Comparison of ENCODE assay signal across 1 cellular context in genomic region chr3:81300324-81300927, GRCh38.
A peak's percentile ranks its signal among the peaks of the same experiment; 100 is the strongest.
TF ChIP-seq lines count a peak whose summit lies in the region.

No MANE protein-coding gene starts in this region.

TF ChIP-seq in HepG2, 621 proteins besides CTCF, POLR2A, EP300 and RAD21 (continued from another document and continues in another):
- TF ChIP-seq REXO4 (CRISPR knock-in tag; IDR thresholded peaks at IDR 0.05; ENCODE audit: borderline replicate concordance) = no peak
- TF ChIP-seq HNRNPH1 (optimal IDR thresholded peaks at IDR 0.05; ENCODE audit: low read depth, low read length) = no peak
- TF ChIP-seq KLF15 (CRISPR knock-in tag; IDR thresholded peaks at IDR 0.05; ENCODE audit: borderline replicate concordance) = no peak
- TF ChIP-seq, protein P1, sequence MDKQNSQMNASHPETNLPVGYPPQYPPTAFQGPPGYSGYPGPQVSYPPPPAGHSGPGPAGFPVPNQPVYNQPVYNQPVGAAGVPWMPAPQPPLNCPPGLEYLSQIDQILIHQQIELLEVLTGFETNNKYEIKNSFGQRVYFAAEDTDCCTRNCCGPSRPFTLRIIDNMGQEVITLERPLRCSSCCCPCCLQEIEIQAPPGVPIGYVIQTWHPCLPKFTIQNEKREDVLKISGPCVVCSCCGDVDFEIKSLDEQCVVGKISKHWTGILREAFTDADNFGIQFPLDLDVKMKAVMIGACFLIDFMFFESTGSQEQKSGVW (CRISPR knock-in tag; IDR thresholded peaks at IDR 0.05; ENCODE audit: borderline replicate concordance) = no peak
- TF ChIP-seq SOX5 (CRISPR knock-in tag; IDR thresholded peaks at IDR 0.05; ENCODE audit: borderline replicate concordance) = peak; percentile 97
- TF ChIP-seq CCDC6 (CRISPR knock-in tag; IDR thresholded peaks at IDR 0.05) = peak; percentile 74; the same call in 1 of the 2 replicates
- TF ChIP-seq MED13 (CRISPR knock-in tag; IDR thresholded peaks at IDR 0.05) = no peak
- peak; percentile 72; the same call in 1 of the 2 replicates for TF ChIP-seq ZSCAN5A (CRISPR knock-in tag; IDR thresholded peaks at IDR 0.05; ENCODE audit: borderline replicate concordance)
- no peak for TF ChIP-seq NFE2 (CRISPR knock-in tag; IDR thresholded peaks at IDR 0.05)
- no peak; the same call in 1 of the 2 replicates for TF ChIP-seq MTA1 (CRISPR knock-in tag; IDR thresholded peaks at IDR 0.05; ENCODE audit: borderline replicate concordance)
- TF ChIP-seq ZNF414 (CRISPR knock-in tag; IDR thresholded peaks at IDR 0.05) = peak; percentile 97
- TF ChIP-seq RARG (CRISPR knock-in tag; IDR thresholded peaks at IDR 0.05; ENCODE audit: low read depth) = no peak
- TF ChIP-seq DNMT3B (CRISPR knock-in tag; conservative IDR thresholded peaks at IDR 0.05) = peak; percentile 99
- peak; percentile 95 for TF ChIP-seq NCOR1 (IDR thresholded peaks at IDR 0.05; ENCODE audit: borderline replicate concordance, low read length)
- TF ChIP-seq ELF3 (CRISPR knock-in tag; IDR thresholded peaks at IDR 0.05) = peak; percentile 90
- TF ChIP-seq SP2 (CRISPR knock-in tag; IDR thresholded peaks at IDR 0.05) = no peak
- TF ChIP-seq ADNP (CRISPR knock-in tag; IDR thresholded peaks at IDR 0.05) = no peak
- peak; percentile 99 for TF ChIP-seq NFIC (IDR thresholded peaks at IDR 0.05; ENCODE audit: low read length)
- no peak for TF ChIP-seq ZC3H4 (CRISPR knock-in tag; IDR thresholded peaks at IDR 0.05; ENCODE audit: borderline replicate concordance)
- TF ChIP-seq RXRA (CRISPR knock-in tag; IDR thresholded peaks at IDR 0.05) = peak; percentile 69; the same call in 1 of the 2 replicates
- peak; percentile 97; the same call in 1 of the 2 replicates for TF ChIP-seq MIER3 (CRISPR knock-in tag; IDR thresholded peaks at IDR 0.05; ENCODE audit: borderline replicate concordance)
- TF ChIP-seq ZNF569 (CRISPR knock-in tag; IDR thresholded peaks at IDR 0.05; ENCODE audit: borderline replicate concordance) = no peak
- TF ChIP-seq ZNF720 (CRISPR knock-in tag; IDR thresholded peaks at IDR 0.05) = no peak
- TF ChIP-seq, protein P2, sequence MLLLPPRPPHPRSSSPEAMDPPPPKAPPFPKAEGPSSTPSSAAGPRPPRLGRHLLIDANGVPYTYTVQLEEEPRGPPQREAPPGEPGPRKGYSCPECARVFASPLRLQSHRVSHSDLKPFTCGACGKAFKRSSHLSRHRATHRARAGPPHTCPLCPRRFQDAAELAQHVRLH (CRISPR knock-in tag; IDR thresholded peaks at IDR 0.05; ENCODE audit: borderline replicate concordance, low read depth) = peak; percentile 69; the same call in 1 of the 2 replicates
- TF ChIP-seq MAX (IDR thresholded peaks at IDR 0.05) = peak; percentile 68; the same call in 1 of the 2 replicates
- TF ChIP-seq TGIF2 (CRISPR knock-in tag; IDR thresholded peaks at IDR 0.05) = peak; percentile 89; the same call in 1 of the 2 replicates
- peak; percentile 96 for TF ChIP-seq ZFP36L1 (CRISPR knock-in tag; IDR thresholded peaks at IDR 0.05)
- no peak for TF ChIP-seq ELF4 (CRISPR knock-in tag; IDR thresholded peaks at IDR 0.05; ENCODE audit: borderline replicate concordance)
- TF ChIP-seq ZNF879 (CRISPR knock-in tag; IDR thresholded peaks at IDR 0.05) = no peak
- peak; percentile 99 for TF ChIP-seq KDM1A (CRISPR knock-in tag; IDR thresholded peaks at IDR 0.05)
- peak; percentile 83 for TF ChIP-seq ZEB1 (IDR thresholded peaks at IDR 0.05; ENCODE audit: insufficient replicate concordance, low read depth)
- TF ChIP-seq ZSCAN29 (CRISPR knock-in tag; conservative IDR thresholded peaks at IDR 0.05) = no peak; the same call in 1 of the 2 replicates
- TF ChIP-seq, protein P3, sequence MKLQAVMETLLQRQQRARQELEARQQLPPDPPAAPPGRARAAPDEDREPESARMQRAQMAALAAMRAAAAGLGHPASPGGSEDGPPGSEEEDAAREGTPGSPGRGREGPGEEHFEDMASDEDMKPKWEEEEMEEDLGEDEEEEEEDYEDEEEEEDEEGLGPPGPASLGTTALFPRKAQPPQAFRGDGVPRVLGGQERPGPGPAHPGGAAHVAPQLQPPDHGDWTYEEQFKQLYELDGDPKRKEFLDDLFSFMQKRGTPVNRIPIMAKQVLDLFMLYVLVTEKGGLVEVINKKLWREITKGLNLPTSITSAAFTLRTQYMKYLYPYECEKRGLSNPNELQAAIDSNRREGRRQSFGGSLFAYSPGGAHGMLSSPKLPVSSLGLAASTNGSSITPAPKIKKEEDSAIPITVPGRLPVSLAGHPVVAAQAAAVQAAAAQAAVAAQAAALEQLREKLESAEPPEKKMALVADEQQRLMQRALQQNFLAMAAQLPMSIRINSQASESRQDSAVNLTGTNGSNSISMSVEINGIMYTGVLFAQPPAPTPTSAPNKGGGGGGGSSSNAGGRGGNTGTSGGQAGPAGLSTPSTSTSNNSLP (IDR thresholded peaks at IDR 0.05; ENCODE audit: low read depth, low read length) = peak; percentile 96
- TF ChIP-seq ZSCAN20 (CRISPR knock-in tag; IDR thresholded peaks at IDR 0.05; ENCODE audit: borderline replicate concordance) = 0 out of 2 replicates have a peak, but pooled peaks have one; percentile 31
- peak; percentile 60 for TF ChIP-seq HOXA3 (CRISPR knock-in tag; IDR thresholded peaks at IDR 0.05)
- no peak for TF ChIP-seq SOX6 (IDR thresholded peaks at IDR 0.05)
- TF ChIP-seq SOX6 (CRISPR knock-in tag; IDR thresholded peaks at IDR 0.05) = peak; percentile 99
- TF ChIP-seq MED8 (CRISPR knock-in tag; IDR thresholded peaks at IDR 0.05; ENCODE audit: insufficient replicate concordance) = peak; percentile 61
- no peak; the same call in 1 of the 2 replicates for TF ChIP-seq EHMT2 (IDR thresholded peaks at IDR 0.05; ENCODE audit: borderline replicate concordance, low read depth, low read length)
- TF ChIP-seq, protein P4, sequence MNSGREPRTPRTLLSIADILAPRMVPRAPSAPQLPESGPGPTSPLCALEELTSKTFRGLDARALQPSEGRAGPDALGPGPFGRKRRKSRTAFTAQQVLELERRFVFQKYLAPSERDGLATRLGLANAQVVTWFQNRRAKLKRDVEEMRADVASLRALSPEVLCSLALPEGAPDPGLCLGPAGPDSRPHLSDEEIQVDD (CRISPR knock-in tag; IDR thresholded peaks at IDR 0.05; ENCODE audit: borderline replicate concordance) = no peak
- 0 out of 2 replicates have a peak, but pooled peaks have one; percentile 41 for TF ChIP-seq CREB3 (CRISPR knock-in tag; IDR thresholded peaks at IDR 0.05)
- no peak for TF ChIP-seq ATM (IDR thresholded peaks at IDR 0.05; ENCODE audit: borderline replicate concordance)
- peak; percentile 73 for TF ChIP-seq ONECUT2 (CRISPR knock-in tag; IDR thresholded peaks at IDR 0.05)
- TF ChIP-seq ZFP36L2 (CRISPR knock-in tag; IDR thresholded peaks at IDR 0.05) = no peak
- no peak; the same call in 1 of the 2 replicates for TF ChIP-seq KDM5A (IDR thresholded peaks at IDR 0.05; ENCODE audit: borderline replicate concordance, low read length)
- peak; percentile 94; the same call in 1 of the 2 replicates for TF ChIP-seq SMYD3 (CRISPR knock-in tag; IDR thresholded peaks at IDR 0.05)
- no peak for TF ChIP-seq ETS1 (CRISPR knock-in tag; IDR thresholded peaks at IDR 0.05)
- TF ChIP-seq GRHL1 (CRISPR knock-in tag; conservative IDR thresholded peaks at IDR 0.05) = no peak
- peak; percentile 100 for TF ChIP-seq TCF7 (IDR thresholded peaks at IDR 0.05; ENCODE audit: low read depth)
- no peak for TF ChIP-seq KAT2B (IDR thresholded peaks at IDR 0.05; ENCODE audit: borderline replicate concordance, low read depth, low read length)
- TF ChIP-seq YY1 (IDR thresholded peaks at IDR 0.05; ENCODE audit: insufficient read depth, insufficient replicate concordance, low read depth, low read length) = no peak
- TF ChIP-seq RBAK (CRISPR knock-in tag; IDR thresholded peaks at IDR 0.05) = 0 out of 2 replicates have a peak, but pooled peaks have one; percentile 66
- TF ChIP-seq ZNF335 (CRISPR knock-in tag; IDR thresholded peaks at IDR 0.05) = 0 out of 2 replicates have a peak, but pooled peaks have one; percentile 51
- no peak for TF ChIP-seq MLLT10 (CRISPR knock-in tag; IDR thresholded peaks at IDR 0.05)
- TF ChIP-seq, protein P5, sequence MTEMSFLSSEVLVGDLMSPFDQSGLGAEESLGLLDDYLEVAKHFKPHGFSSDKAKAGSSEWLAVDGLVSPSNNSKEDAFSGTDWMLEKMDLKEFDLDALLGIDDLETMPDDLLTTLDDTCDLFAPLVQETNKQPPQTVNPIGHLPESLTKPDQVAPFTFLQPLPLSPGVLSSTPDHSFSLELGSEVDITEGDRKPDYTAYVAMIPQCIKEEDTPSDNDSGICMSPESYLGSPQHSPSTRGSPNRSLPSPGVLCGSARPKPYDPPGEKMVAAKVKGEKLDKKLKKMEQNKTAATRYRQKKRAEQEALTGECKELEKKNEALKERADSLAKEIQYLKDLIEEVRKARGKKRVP (CRISPR knock-in tag; IDR thresholded peaks at IDR 0.05) = peak; percentile 37 to 91; a peak in 3 of 4 replicates
- peak; percentile 90 for TF ChIP-seq HNF4A (CRISPR knock-in tag; IDR thresholded peaks at IDR 0.05)
- TF ChIP-seq ZBTB37 (CRISPR knock-in tag; IDR thresholded peaks at IDR 0.05) = no peak
- no peak for TF ChIP-seq ZNF263 (CRISPR knock-in tag; IDR thresholded peaks at IDR 0.05)
- no peak for TF ChIP-seq ZNF513 (CRISPR knock-in tag; conservative IDR thresholded peaks at IDR 0.05)
